In the genomic region with DNA sequence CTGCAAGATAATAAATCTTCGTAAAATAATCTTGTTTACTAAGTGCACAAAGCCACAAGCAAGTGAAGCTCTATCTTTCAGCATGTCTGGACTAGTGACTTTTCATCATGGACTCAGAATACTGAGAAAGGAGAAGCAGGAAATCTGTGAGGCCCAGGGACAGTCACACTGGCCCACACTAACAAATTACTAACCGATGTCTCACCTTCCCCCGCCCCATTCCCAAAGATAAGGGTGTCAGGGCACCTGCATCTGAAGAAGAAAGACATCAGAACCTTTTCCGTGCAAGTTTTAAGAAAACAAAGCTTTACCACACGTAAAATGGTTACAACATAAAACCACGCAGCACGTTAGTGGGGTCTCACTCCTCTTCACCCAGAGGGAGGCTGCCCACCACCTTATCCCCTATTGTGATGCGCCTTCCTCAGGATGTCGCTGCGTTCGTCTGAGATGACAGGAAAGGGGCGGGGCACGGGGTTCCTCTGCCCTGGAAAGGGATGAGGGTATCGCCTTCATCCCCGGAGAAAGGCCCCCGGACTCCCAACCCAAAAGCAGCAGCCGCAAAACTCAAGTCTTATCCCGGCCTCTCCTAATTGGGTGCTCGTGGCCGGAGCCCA, we compare ENCODE assay signal across 8 cellular contexts. TPM values are rescaled to one million over a fixed set of nuclear protein-coding genes. Genes with fewer than 3 reads are reported as not detected.
DNase-seq lines count a peak whose midpoint lies in the region; ATAC-seq and TF ChIP-seq lines count a peak whose summit lies in the region.

No MANE protein-coding gene starts in this region.

- peaks cover 24% of the 10 kb centered on the region for H3K4me1 Mint-ChIP-seq in WTC11
- peaks cover 48% of the 10 kb centered on the region for H3K4me1 Mint-ChIP-seq in central memory CD8-positive, alpha-beta T cell

- no peaks in the 10 kb centered on the region for H3K9me3 Mint-ChIP-seq in WTC11
- H3K9me3 Mint-ChIP-seq in central memory CD8-positive, alpha-beta T cell = no peaks in the 10 kb centered on the region

- no peak for TF ChIP-seq CTCF in WTC11 (IDR thresholded peaks at IDR 0.05)

- CTCF ChIA-PET in WTC11 (lab: Charles Lee) = interaction anchor here (0.7 to 1.8 kb wide), 12 partner anchors 10 to 252 kb away, joined by 3 to 9 read pairs (median 4); no protein-coding TSS in a partner anchor

- no peaks in the 10 kb centered on the region; the same call in none of the 2 replicates for H3K27me3 Mint-ChIP-seq in WTC11 (ENCODE audit: low read depth)
- H3K27me3 Mint-ChIP-seq in central memory CD8-positive, alpha-beta T cell = no peaks in the 10 kb centered on the region

- H3K36me3 Mint-ChIP-seq in WTC11 = no peaks in the 10 kb centered on the region
- peaks cover 13% of the 10 kb centered on the region for H3K36me3 Mint-ChIP-seq in central memory CD8-positive, alpha-beta T cell (ENCODE audit: insufficient read depth)

- H3K4me3 Mint-ChIP-seq in WTC11 = peak overlapping the region; percentile 99
- peak overlapping the region; percentile 94 for H3K4me3 Mint-ChIP-seq in central memory CD8-positive, alpha-beta T cell

- DNase-seq in NCI-H187 (lab: John Stamatoyannopoulos, UW) = peak; percentile 60 to 62
- no peak for DNase-seq in NCI-H187 treated with DMSO at 0.1 percent for 48 hours (lab: John Stamatoyannopoulos, UW)
- peak; percentile 22 for DNase-seq in NCI-H146 treated with DMSO at 0.1 percent for 48 hours (lab: John Stamatoyannopoulos, UW; ENCODE audit: unreplicated experiment)
- peak; percentile 78 for DNase-seq in WTC11 (ENCODE audit: low spot score)
- DNase-seq in central memory CD8-positive, alpha-beta T cell (ENCODE audit: low spot score in 2 of 2) = peak; percentile 20 to 24
- peak; percentile 85 for DNase-seq in left kidney (ENCODE audit: low read depth, low spot score)
- peak; percentile 31 to 54 for DNase-seq in stimulated activated CD4-positive, alpha-beta T cell treated with anti-CD3 and anti-CD28 coated beads, Interleukin-2, amount 100 ng/mL, for 48 hours

- peak overlapping the region; percentile 79 for H3K27ac Mint-ChIP-seq in WTC11
- peak overlapping the region; percentile 97 for H3K27ac Mint-ChIP-seq in central memory CD8-positive, alpha-beta T cell (ENCODE audit: low read depth)

- peak; percentile 41 for ATAC-seq in HG02798 (IDR thresholded peaks at IDR 0.05; ENCODE audit: poor library complexity, unreplicated experiment)
- peak; percentile 71 for ATAC-seq in WTC11
- peak; percentile 18 for ATAC-seq in central memory CD8-positive, alpha-beta T cell (replicated peaks; ENCODE audit: extremely low read depth, poor library complexity, severe bottlenecking)

- POLR2A ChIA-PET in WTC11 (lab: Charles Lee) = interaction anchor here (1.0 to 2.1 kb wide), 2 partner anchors 108 to 205 kb away, joined by 3 to 5 read pairs; no protein-coding TSS in a partner anchor

TF ChIP-seq in WTC11, 78 proteins besides CTCF, POLR2A, EP300 and RAD21:
- no peak for TF ChIP-seq ZNF219 (CRISPR knock-in tag; IDR thresholded peaks at IDR 0.05; ENCODE audit: borderline replicate concordance)
- no peak for TF ChIP-seq FOXP1 (CRISPR knock-in tag; IDR thresholded peaks at IDR 0.05; ENCODE audit: borderline replicate concordance)
- TF ChIP-seq, protein P1, sequence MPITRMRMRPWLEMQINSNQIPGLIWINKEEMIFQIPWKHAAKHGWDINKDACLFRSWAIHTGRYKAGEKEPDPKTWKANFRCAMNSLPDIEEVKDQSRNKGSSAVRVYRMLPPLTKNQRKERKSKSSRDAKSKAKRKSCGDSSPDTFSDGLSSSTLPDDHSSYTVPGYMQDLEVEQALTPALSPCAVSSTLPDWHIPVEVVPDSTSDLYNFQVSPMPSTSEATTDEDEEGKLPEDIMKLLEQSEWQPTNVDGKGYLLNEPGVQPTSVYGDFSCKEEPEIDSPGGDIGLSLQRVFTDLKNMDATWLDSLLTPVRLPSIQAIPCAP (CRISPR knock-in tag; IDR thresholded peaks at IDR 0.05) = no peak
- TF ChIP-seq HMGA2 (CRISPR knock-in tag; IDR thresholded peaks at IDR 0.05) = no peak
- TF ChIP-seq PRRX2 (CRISPR knock-in tag; IDR thresholded peaks at IDR 0.05) = no peak
- no peak for TF ChIP-seq NFYB (CRISPR knock-in tag; conservative IDR thresholded peaks at IDR 0.05; ENCODE audit: low read depth)
- TF ChIP-seq, protein P2, sequence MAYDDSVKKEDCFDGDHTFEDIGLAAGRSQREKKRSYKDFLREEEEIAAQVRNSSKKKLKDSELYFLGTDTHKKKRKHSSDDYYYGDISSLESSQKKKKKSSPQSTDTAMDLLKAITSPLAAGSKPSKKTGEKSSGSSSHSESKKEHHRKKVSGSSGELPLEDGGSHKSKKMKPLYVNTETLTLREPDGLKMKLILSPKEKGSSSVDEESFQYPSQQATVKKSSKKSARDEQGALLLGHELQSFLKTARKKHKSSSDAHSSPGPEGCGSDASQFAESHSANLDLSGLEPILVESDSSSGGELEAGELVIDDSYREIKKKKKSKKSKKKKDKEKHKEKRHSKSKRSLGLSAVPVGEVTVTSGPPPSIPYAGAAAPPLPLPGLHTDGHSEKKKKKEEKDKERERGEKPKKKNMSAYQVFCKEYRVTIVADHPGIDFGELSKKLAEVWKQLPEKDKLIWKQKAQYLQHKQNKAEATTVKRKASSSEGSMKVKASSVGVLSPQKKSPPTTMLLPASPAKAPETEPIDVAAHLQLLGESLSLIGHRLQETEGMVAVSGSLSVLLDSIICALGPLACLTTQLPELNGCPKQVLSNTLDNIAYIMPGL (CRISPR knock-in tag; IDR thresholded peaks at IDR 0.05) = no peak
- TF ChIP-seq OVOL2 (CRISPR knock-in tag; IDR thresholded peaks at IDR 0.05; ENCODE audit: borderline replicate concordance) = no peak
- TF ChIP-seq, protein P3, sequence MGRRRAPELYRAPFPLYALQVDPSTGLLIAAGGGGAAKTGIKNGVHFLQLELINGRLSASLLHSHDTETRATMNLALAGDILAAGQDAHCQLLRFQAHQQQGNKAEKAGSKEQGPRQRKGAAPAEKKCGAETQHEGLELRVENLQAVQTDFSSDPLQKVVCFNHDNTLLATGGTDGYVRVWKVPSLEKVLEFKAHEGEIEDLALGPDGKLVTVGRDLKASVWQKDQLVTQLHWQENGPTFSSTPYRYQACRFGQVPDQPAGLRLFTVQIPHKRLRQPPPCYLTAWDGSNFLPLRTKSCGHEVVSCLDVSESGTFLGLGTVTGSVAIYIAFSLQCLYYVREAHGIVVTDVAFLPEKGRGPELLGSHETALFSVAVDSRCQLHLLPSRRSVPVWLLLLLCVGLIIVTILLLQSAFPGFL (CRISPR knock-in tag; IDR thresholded peaks at IDR 0.05; ENCODE audit: borderline replicate concordance) = no peak
- TF ChIP-seq ZNF396 (CRISPR knock-in tag; IDR thresholded peaks at IDR 0.05; ENCODE audit: borderline replicate concordance) = no peak
TF ChIP-seq in WTC11: peak in this region for 0.

RNA-seq across cellular contexts. Expression of a gene that starts 0.6 kb away (rescaled TPM):
- total RNA-seq in WTC11 (2021) = 18.4 to 19.4 TPM (median 18.6 TPM) in 3 replicates

RNA-seq across cellular contexts. Expression of a gene that starts 33.4 kb away (rescaled TPM):
- not detected in 3 replicates for total RNA-seq in WTC11 (2021)

Comparison
In these comparisons a context has a peak if more than half of its experiments do, and no peak if none do; other contexts are left out.
1. ATAC-seq: peak in every context shown above with its lines; median percentile 71 in WTC11; 41 in HG02798; 18 in central memory CD8-positive, alpha-beta T cell.